ENCODE assay signal across 8 cellular contexts in the genomic region with DNA sequence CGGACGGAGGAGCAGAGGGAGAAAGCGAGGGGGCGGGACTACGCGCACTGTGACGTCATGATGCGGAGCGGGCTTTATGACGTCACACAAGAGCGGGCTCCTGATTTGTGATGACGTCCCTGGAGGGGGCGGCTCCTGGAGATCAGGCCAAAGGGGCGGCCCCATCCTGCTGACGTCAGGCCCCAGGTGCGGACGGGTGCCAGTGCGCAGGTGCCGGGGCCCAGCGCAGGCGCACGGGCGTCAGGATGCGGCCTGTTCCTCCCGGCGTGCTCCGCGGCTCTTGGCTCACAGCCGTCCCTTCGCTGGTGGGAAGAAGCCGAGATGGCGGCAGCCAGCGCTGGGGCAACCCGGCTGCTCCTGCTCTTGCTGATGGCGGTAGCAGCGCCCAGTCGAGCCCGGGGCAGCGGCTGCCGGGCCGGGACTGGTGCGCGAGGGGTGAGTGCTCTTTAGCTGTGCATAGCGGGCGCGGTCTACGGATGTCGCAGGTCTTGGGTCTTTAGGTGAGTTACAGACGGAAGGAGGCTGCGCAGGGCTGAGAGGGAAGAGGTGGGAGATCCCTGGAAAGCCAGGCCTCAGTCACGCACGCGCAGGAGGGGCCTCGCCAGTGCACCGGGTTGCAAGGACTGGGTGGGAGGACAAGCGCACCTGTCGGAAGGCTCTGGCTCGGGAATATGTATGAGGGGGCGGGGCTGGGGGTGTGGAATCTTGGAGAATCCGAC. TPM values are rescaled to one million over a fixed set of nuclear protein-coding genes. Genes with fewer than 3 reads are reported as not detected.
A peak's percentile ranks its signal among the peaks of the same experiment; 100 is the strongest.
DNase-seq lines count a peak whose midpoint lies in the region; ATAC-seq and TF ChIP-seq lines count a peak whose summit lies in the region.

A gene (plus strand): TSS at position 284 of the 719 bp plus-strand sequence. CDS start 38 bp downstream, at position 322.
A gene (minus strand): TSS at position 625 of the 719 bp plus-strand sequence. CDS start 460 bp downstream, at position 165.

- peak within 1 kb of the TSS; percentile 85 for H3K4me2 ChIP-seq in PC-9
- peak within 1 kb of the TSS; percentile 69 for H3K4me2 ChIP-seq in fibroblast of lung (ENCODE audit: extremely low read depth, insufficient read depth, low read length)

- H3K27ac Mint-ChIP-seq in Calu3 (ENCODE audit: unreplicated experiment), result peak within 1 kb of the TSS; percentile 85
- peak within 1 kb of the TSS; percentile 72 for H3K27ac Mint-ChIP-seq in activated T-helper 1 cell treated with anti-CD3 and anti-CD28 coated beads, Interleukin-12 subunit alpha, Interleukin-12 subunit beta, Interleukin-2, Interleukin-4 antibody, amounts not matched to agents 30 ng/mL and 10 ng/mL and 1 ng/mL, durations not matched to agents 14 hours and 24 hours and 36 hours
- peak within 1 kb of the TSS; percentile 92 to 99 (median 98) for H3K27ac Mint-ChIP-seq in naive thymus-derived CD8-positive, alpha-beta T cell
- H3K27ac Mint-ChIP-seq in stimulated activated memory B cell treated with anti-CD40 and anti-IgM and Interleukin-4, amounts not matched to agents 10 μg/mL and 1 μg/mL and 100 μg/mL, for 72 hours, result peak within 1 kb of the TSS; percentile 93

- TF ChIP-seq CTCF in Calu3 (IDR thresholded peaks at IDR 0.05; ENCODE audit: unreplicated experiment), result no peak
- no peak for TF ChIP-seq CTCF in PC-9 (conservative IDR thresholded peaks at IDR 0.05)
- no peak for TF ChIP-seq CTCF in fibroblast of lung (conservative IDR thresholded peaks at IDR 0.05 in 1 of 2, IDR thresholded peaks at IDR 0.05 in 1 of 2; ENCODE audit: low read depth in 1 of 2, low read length in 2 of 2)

- no peaks in the 10 kb centered on the region for H3K27me3 ChIP-seq in PC-9 (ENCODE audit: insufficient read depth, low read depth)
- H3K27me3 ChIP-seq in fibroblast of lung (ENCODE audit: control insufficient read depth, insufficient read depth, low read length), result no peaks in the 10 kb centered on the region

- H3K36me3 ChIP-seq in PC-9 (ENCODE audit: low read depth), result no peaks in the 10 kb centered on the region
- H3K36me3 ChIP-seq in fibroblast of lung (ENCODE audit: control insufficient read depth, insufficient read depth, low read length), result peaks cover 7% of the 10 kb centered on the region

- peak within 1 kb of the TSS; percentile 100 for H3K4me3 Mint-ChIP-seq in Calu3 (ENCODE audit: low read depth, unreplicated experiment)
- H3K4me3 Mint-ChIP-seq in activated T-helper 1 cell treated with anti-CD3 and anti-CD28 coated beads, Interleukin-12 subunit alpha, Interleukin-12 subunit beta, Interleukin-2, Interleukin-4 antibody, amounts not matched to agents 30 ng/mL and 10 ng/mL and 1 ng/mL, durations not matched to agents 14 hours and 24 hours and 36 hours, result peak within 1 kb of the TSS; percentile 91
- peak within 1 kb of the TSS; percentile 92 to 100 (median 96) for H3K4me3 Mint-ChIP-seq in naive thymus-derived CD8-positive, alpha-beta T cell
- H3K4me3 Mint-ChIP-seq in stimulated activated memory B cell treated with anti-CD40 and anti-IgM and Interleukin-4, amounts not matched to agents 10 μg/mL and 1 μg/mL and 100 μg/mL, for 72 hours, result peak within 1 kb of the TSS; percentile 99

- peaks cover 52% of the 10 kb centered on the region for H3K36me3 Mint-ChIP-seq in Calu3 (ENCODE audit: insufficient read depth, unreplicated experiment)
- H3K36me3 Mint-ChIP-seq in activated T-helper 1 cell treated with anti-CD3 and anti-CD28 coated beads, Interleukin-12 subunit alpha, Interleukin-12 subunit beta, Interleukin-2, Interleukin-4 antibody, amounts not matched to agents 30 ng/mL and 10 ng/mL and 1 ng/mL, durations not matched to agents 14 hours and 24 hours and 36 hours (ENCODE audit: low read depth), result peaks cover 13% of the 10 kb centered on the region
- H3K36me3 Mint-ChIP-seq in naive thymus-derived CD8-positive, alpha-beta T cell, result peaks cover 0 to 19% (median 0%) of the 10 kb centered on the region in 3 donors
- peaks cover 37% of the 10 kb centered on the region for H3K36me3 Mint-ChIP-seq in stimulated activated memory B cell treated with anti-CD40 and anti-IgM and Interleukin-4, amounts not matched to agents 10 μg/mL and 1 μg/mL and 100 μg/mL, for 72 hours

- H3K27me3 Mint-ChIP-seq in Calu3 (ENCODE audit: unreplicated experiment), result peaks cover 18% of the 10 kb centered on the region
- H3K27me3 Mint-ChIP-seq in activated T-helper 1 cell treated with anti-CD3 and anti-CD28 coated beads, Interleukin-12 subunit alpha, Interleukin-12 subunit beta, Interleukin-2, Interleukin-4 antibody, amounts not matched to agents 30 ng/mL and 10 ng/mL and 1 ng/mL, durations not matched to agents 14 hours and 24 hours and 36 hours (ENCODE audit: insufficient read depth), result no peaks in the 10 kb centered on the region
- H3K27me3 Mint-ChIP-seq in naive thymus-derived CD8-positive, alpha-beta T cell, result peaks cover 0 to 2% (median 0%) of the 10 kb centered on the region in 5 donors
- no peaks in the 10 kb centered on the region for H3K27me3 Mint-ChIP-seq in stimulated activated memory B cell treated with anti-CD40 and anti-IgM and Interleukin-4, amounts not matched to agents 10 μg/mL and 1 μg/mL and 100 μg/mL, for 72 hours

- POLR2A ChIA-PET in PC-9 (lab: Charles Lee; ENCODE audit: unreplicated experiment), result interaction anchor here (0.8 kb wide), 1 partner anchor 474 kb away, joined by 17 read pairs; no protein-coding TSS in a partner anchor
- POLR2A ChIA-PET in naive thymus-derived CD8-positive, alpha-beta T cell (lab: Charles Lee), result interaction anchor here (0.5 to 2.3 kb wide), 4 partner anchors 9 to 119 kb away, joined by 3 to 9 read pairs (median 4); a partner anchor contains a TSS

- H3K4me3 ChIP-seq in PC-9 (peak within 1 kb of the TSS; percentile 72), fibroblast of lung (replicated peaks in 1 of 4; ENCODE audit: control extremely low read depth in 1 of 4, insufficient read depth in 1 of 4, low read depth in 3 of 4, low read length in 4 of 4) (peak within 1 kb of the TSS; percentile 74 to 96 (median 92))

- H4K20me1 ChIP-seq in PC-9 (ENCODE audit: insufficient read depth), result peaks cover 27% of the 10 kb centered on the region
- H4K20me1 ChIP-seq in fibroblast of lung (ENCODE audit: control insufficient read depth, extremely low read depth, insufficient read depth, low read length), result no peaks in the 10 kb centered on the region

- CTCF ChIA-PET in Calu3 (lab: Charles Lee) (no interaction called here), PC-9 (lab: Charles Lee) (interaction anchor here (0.6 kb wide), 1 partner anchor 467 kb away, joined by 3 read pairs; no protein-coding TSS in a partner anchor)

- no peaks in the 10 kb centered on the region for H3K9me2 ChIP-seq in PC-9 (ENCODE audit: insufficient read depth)

- ATAC-seq in GM21447 (IDR thresholded peaks at IDR 0.05; ENCODE audit: unreplicated experiment), result peak; percentile 65
- peak; percentile 92 to 94 for ATAC-seq in naive thymus-derived CD8-positive, alpha-beta T cell
- peak; percentile 97 for ATAC-seq in stimulated activated memory B cell treated with anti-CD40 and anti-IgM and Interleukin-4, amounts not matched to agents 10 μg/mL and 1 μg/mL and 100 μg/mL, for 72 hours

- H3K9ac ChIP-seq in fibroblast of lung (ENCODE audit: insufficient read depth, low read length), result peak within 1 kb of the TSS; percentile 89

- H3K79me2 ChIP-seq in PC-9 (ENCODE audit: low read depth) (peaks cover 27% of the 10 kb centered on the region), fibroblast of lung (ENCODE audit: control insufficient read depth, insufficient read depth, low read length) (peaks cover 8% of the 10 kb centered on the region)

- peak; percentile 99 for DNase-seq in Calu3
- peak; percentile 86 for DNase-seq in HuH-7.5 (ENCODE audit: low spot score)
- peak; percentile 90 to 96 for DNase-seq in PC-9
- DNase-seq in activated T-helper 1 cell treated with anti-CD3 and anti-CD28 coated beads, Interleukin-12 subunit alpha, Interleukin-12 subunit beta, Interleukin-2, Interleukin-4 antibody, amounts not matched to agents 30 ng/mL and 10 ng/mL and 1 ng/mL, durations not matched to agents 14 hours and 24 hours and 36 hours (ENCODE audit: low spot score), result peak; percentile 92
- peak; percentile 90 to 95 for DNase-seq in fibroblast of lung (ENCODE audit: low read depth in 2 of 2)
- DNase-seq in naive thymus-derived CD8-positive, alpha-beta T cell, result peak; percentile 86 to 98 (median 94)

- BruUV-seq in Calu3 (replicated peaks; lab: Mats Ljungman, UMichigan) (no TSS peak), PC-9 (replicated peaks; lab: Mats Ljungman, UMichigan) (TSS peak; percentile 53)

- no peaks in the 10 kb centered on the region for H3K9me3 Mint-ChIP-seq in Calu3 (ENCODE audit: low read depth, unreplicated experiment)
- H3K9me3 Mint-ChIP-seq in activated T-helper 1 cell treated with anti-CD3 and anti-CD28 coated beads, Interleukin-12 subunit alpha, Interleukin-12 subunit beta, Interleukin-2, Interleukin-4 antibody, amounts not matched to agents 30 ng/mL and 10 ng/mL and 1 ng/mL, durations not matched to agents 14 hours and 24 hours and 36 hours, result no peaks in the 10 kb centered on the region
- H3K9me3 Mint-ChIP-seq in naive thymus-derived CD8-positive, alpha-beta T cell, result no peaks in the 10 kb centered on the region
- no peaks in the 10 kb centered on the region for H3K9me3 Mint-ChIP-seq in stimulated activated memory B cell treated with anti-CD40 and anti-IgM and Interleukin-4, amounts not matched to agents 10 μg/mL and 1 μg/mL and 100 μg/mL, for 72 hours

- H3K9me3 ChIP-seq in PC-9 (ENCODE audit: insufficient read depth, low read depth), result no peaks in the 10 kb centered on the region
- no peaks in the 10 kb centered on the region for H3K9me3 ChIP-seq in fibroblast of lung (ENCODE audit: control insufficient read depth, insufficient read depth, low read depth, low read length)

- H3K27ac ChIP-seq in PC-9, result peak within 1 kb of the TSS; percentile 65
- H3K27ac ChIP-seq in fibroblast of lung (ENCODE audit: insufficient read depth, low read length), result peak within 1 kb of the TSS; percentile 63

- H2AFZ ChIP-seq in PC-9, result peak within 1 kb of the TSS; percentile 88
- peak within 1 kb of the TSS; percentile 96 for H2AFZ ChIP-seq in fibroblast of lung (ENCODE audit: low read length)

- H3K4me1 ChIP-seq in PC-9 (replicated peaks; ENCODE audit: insufficient read depth) (peaks cover 8% of the 10 kb centered on the region), fibroblast of lung (ENCODE audit: control insufficient read depth, extremely low read depth, insufficient read depth, low read length) (no peaks in the 10 kb centered on the region)

- intact Hi-C loops in Calu3 (cut with micrococcal nuclease; ENCODE audit: unreplicated experiment), result no loop called here
- intact Hi-C loops in PC-9 (cut with micrococcal nuclease; ENCODE audit: unreplicated experiment), result loop anchor here (1.0 to 5.0 kb wide), 2 partner anchors 35 to 109 kb away; a partner anchor contains a TSS
- intact Hi-C loops in activated T-helper 1 cell treated with anti-CD3 and anti-CD28 coated beads, Interleukin-12 subunit alpha, Interleukin-12 subunit beta, Interleukin-2, Interleukin-4 antibody, amounts not matched to agents 30 ng/mL and 10 ng/mL and 1 ng/mL, durations not matched to agents 14 hours and 24 hours and 36 hours (cut with micrococcal nuclease), result loop anchor here (1.0 to 5.0 kb wide), 4 partner anchors 35 to 182 kb away; a partner anchor contains a TSS

- peaks cover 10% of the 10 kb centered on the region for H3K4me1 Mint-ChIP-seq in Calu3 (ENCODE audit: low read depth, unreplicated experiment)
- H3K4me1 Mint-ChIP-seq in activated T-helper 1 cell treated with anti-CD3 and anti-CD28 coated beads, Interleukin-12 subunit alpha, Interleukin-12 subunit beta, Interleukin-2, Interleukin-4 antibody, amounts not matched to agents 30 ng/mL and 10 ng/mL and 1 ng/mL, durations not matched to agents 14 hours and 24 hours and 36 hours (ENCODE audit: low read depth), result peaks cover 20% of the 10 kb centered on the region
- peaks cover 22 to 38% (median 29%) of the 10 kb centered on the region in 4 donors for H3K4me1 Mint-ChIP-seq in naive thymus-derived CD8-positive, alpha-beta T cell
- peaks cover 38% of the 10 kb centered on the region for H3K4me1 Mint-ChIP-seq in stimulated activated memory B cell treated with anti-CD40 and anti-IgM and Interleukin-4, amounts not matched to agents 10 μg/mL and 1 μg/mL and 100 μg/mL, for 72 hours

- H3F3A ChIP-seq in PC-9 (ENCODE audit: insufficient read depth, low read depth), result peaks cover 20% of the 10 kb centered on the region

RNA-seq across cellular contexts. Expression of the first gene that starts in this region (rescaled TPM):
- total RNA-seq in Calu3 (2022) (200 and 214 TPM in 2 replicates), PC-9 (2021) (118 and 121 TPM in 2 replicates), fibroblast of lung (24.1 and 40.8 TPM in 2 replicates)
- 90.0 and 95.4 TPM in 2 replicates for total RNA-seq in activated T-helper 1 cell treated with anti-CD3 and anti-CD28 coated beads, Interleukin-12 subunit alpha, Interleukin-12 subunit beta, Interleukin-2, Interleukin-4 antibody, amounts not matched to agents 30 ng/mL and 10 ng/mL and 1 ng/mL, durations not matched to agents 14 hours and 24 hours and 36 hours
- 37.5 and 42.7 TPM in 2 replicates for polyA plus RNA-seq in fibroblast of lung
- polyA plus RNA-seq in fibroblast of lung (2012), result 68.6 and 69.4 TPM in 2 replicates
- 9.4 and 11.7 TPM in 2 replicates for polyA minus RNA-seq in fibroblast of lung (ENCODE audit: low replicate concordance)
- total RNA-seq in naive thymus-derived CD8-positive, alpha-beta T cell, result 10 to 100 TPM; 83.5 to 84.4 TPM
- 10 to 100 TPM in 1 of 3 donors, 1 to 10 TPM in 2; 8.3 to 11.2 (median 9.6) TPM for polyA plus RNA-seq in naive thymus-derived CD8-positive, alpha-beta T cell

RNA-seq across cellular contexts. Expression of the second gene that starts in this region (rescaled TPM):
- 6.0 and 7.8 TPM in 2 replicates for total RNA-seq in Calu3 (2022)
- total RNA-seq in PC-9 (2021), result 3.7 and 7.3 TPM in 2 replicates
- total RNA-seq in activated T-helper 1 cell treated with anti-CD3 and anti-CD28 coated beads, Interleukin-12 subunit alpha, Interleukin-12 subunit beta, Interleukin-2, Interleukin-4 antibody, amounts not matched to agents 30 ng/mL and 10 ng/mL and 1 ng/mL, durations not matched to agents 14 hours and 24 hours and 36 hours, result 0.39 and 0.88 TPM in 2 replicates
- total RNA-seq in fibroblast of lung, result 0.51 and 0.66 TPM in 2 replicates
- 0.11 and 0.24 TPM in 2 replicates for polyA plus RNA-seq in fibroblast of lung
- polyA plus RNA-seq in fibroblast of lung (2012), result 0.40 and 0.76 TPM in 2 replicates
- polyA minus RNA-seq in fibroblast of lung (ENCODE audit: low replicate concordance), result 0.31 TPM in 1 of 2 replicates, not detected in the other
- under 1 TPM in 1 of 2 experiments, not detected in 1; 0.94 TPM for total RNA-seq in naive thymus-derived CD8-positive, alpha-beta T cell
- 1 to 10 TPM in 1 of 3 donors, under 1 TPM in 2; 0.65 to 1.7 (median 0.96) TPM for polyA plus RNA-seq in naive thymus-derived CD8-positive, alpha-beta T cell

Comparison
In these comparisons a context has a peak if more than half of its experiments do, and no peak if none do; other contexts are left out.
1. Peak in every context shown above with its lines: DNase-seq, ATAC-seq, H3K4me3 ChIP-seq and H3K27ac ChIP-seq.